In the genomic region with DNA sequence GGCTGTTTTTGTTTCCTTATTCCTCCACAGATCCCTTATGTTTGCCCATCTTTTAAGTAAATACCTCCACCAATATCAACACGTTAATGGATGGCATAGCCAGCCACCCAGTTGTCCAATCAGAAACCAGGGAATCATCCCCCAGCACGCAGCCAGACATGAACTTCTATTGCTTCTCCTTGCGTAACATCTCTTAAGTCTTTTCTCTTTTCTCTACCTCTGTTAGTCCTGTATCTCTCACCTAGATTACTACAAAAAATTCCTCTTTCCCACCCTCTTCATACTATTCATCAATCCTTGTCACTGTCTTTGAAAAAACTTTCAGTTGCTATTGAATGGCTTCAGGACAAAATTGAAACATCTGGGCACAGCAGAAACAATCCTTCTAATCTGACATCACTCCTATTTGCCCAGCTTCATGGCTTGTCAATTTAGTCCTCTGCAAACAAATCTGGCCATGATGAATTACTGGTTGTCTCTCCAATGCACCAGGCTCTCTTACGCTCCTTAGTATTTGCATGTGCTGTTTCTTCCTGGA, we compare ENCODE assay signal across 2 cellular contexts.
TF ChIP-seq lines count a peak whose summit lies in the region.

No MANE protein-coding gene starts in this region.

TF ChIP-seq in A549, 52 proteins besides CTCF, POLR2A, EP300 and RAD21 (continued from another document):
- TF ChIP-seq GATA3 (IDR thresholded peaks at IDR 0.05; ENCODE audit: borderline replicate concordance) = peak; percentile 91
- no peak for TF ChIP-seq NR3C1 (IDR thresholded peaks at IDR 0.05)
- no peak for TF ChIP-seq FOSL2 (IDR thresholded peaks at IDR 0.05)
- TF ChIP-seq FOSL2 (CRISPR knock-in tag; IDR thresholded peaks at IDR 0.05) = peak; percentile 47
- TF ChIP-seq MYC (IDR thresholded peaks at IDR 0.05; ENCODE audit: borderline replicate concordance, low read length) = no peak
- TF ChIP-seq JUNB (IDR thresholded peaks at IDR 0.05) = peak; percentile 60
- peak; percentile 87 to 94 for TF ChIP-seq CEBPB (IDR thresholded peaks at IDR 0.05)
- TF ChIP-seq, protein P1, sequence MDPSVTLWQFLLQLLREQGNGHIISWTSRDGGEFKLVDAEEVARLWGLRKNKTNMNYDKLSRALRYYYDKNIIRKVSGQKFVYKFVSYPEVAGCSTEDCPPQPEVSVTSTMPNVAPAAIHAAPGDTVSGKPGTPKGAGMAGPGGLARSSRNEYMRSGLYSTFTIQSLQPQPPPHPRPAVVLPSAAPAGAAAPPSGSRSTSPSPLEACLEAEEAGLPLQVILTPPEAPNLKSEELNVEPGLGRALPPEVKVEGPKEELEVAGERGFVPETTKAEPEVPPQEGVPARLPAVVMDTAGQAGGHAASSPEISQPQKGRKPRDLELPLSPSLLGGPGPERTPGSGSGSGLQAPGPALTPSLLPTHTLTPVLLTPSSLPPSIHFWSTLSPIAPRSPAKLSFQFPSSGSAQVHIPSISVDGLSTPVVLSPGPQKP (IDR thresholded peaks at IDR 0.05; ENCODE audit: low read depth, low read length) = no peak
- no peak for TF ChIP-seq SREBF2 (IDR thresholded peaks at IDR 0.05)
- peak; percentile 67 for TF ChIP-seq MAX (IDR thresholded peaks at IDR 0.05)
- peak; percentile 56; the same call in 1 of the 2 replicates for TF ChIP-seq HES2 (IDR thresholded peaks at IDR 0.05)

TF ChIP-seq in GM23338, 12 proteins besides CTCF, POLR2A, EP300 and RAD21 (continued from another document):
- TF ChIP-seq ZNF462 (CRISPR knock-in tag; IDR thresholded peaks at IDR 0.05) (no peak), EZH2 (IDR thresholded peaks at IDR 0.05; ENCODE audit: low read depth, unreplicated experiment) (no peak), EZH2phosphoT487 (IDR thresholded peaks at IDR 0.05; ENCODE audit: unreplicated experiment) (no peak), JUNB (IDR thresholded peaks at IDR 0.05; ENCODE audit: unreplicated experiment) (no peak), NANOG (IDR thresholded peaks at IDR 0.05; ENCODE audit: borderline replicate concordance) (no peak), POLR2AphosphoS5 (IDR thresholded peaks at IDR 0.05; ENCODE audit: low read depth) (no peak)
- TF ChIP-seq, protein P2, sequence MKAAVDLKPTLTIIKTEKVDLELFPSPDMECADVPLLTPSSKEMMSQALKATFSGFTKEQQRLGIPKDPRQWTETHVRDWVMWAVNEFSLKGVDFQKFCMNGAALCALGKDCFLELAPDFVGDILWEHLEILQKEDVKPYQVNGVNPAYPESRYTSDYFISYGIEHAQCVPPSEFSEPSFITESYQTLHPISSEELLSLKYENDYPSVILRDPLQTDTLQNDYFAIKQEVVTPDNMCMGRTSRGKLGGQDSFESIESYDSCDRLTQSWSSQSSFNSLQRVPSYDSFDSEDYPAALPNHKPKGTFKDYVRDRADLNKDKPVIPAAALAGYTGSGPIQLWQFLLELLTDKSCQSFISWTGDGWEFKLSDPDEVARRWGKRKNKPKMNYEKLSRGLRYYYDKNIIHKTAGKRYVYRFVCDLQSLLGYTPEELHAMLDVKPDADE (IDR thresholded peaks at IDR 0.05) = no peak
- TF ChIP-seq, protein P3, sequence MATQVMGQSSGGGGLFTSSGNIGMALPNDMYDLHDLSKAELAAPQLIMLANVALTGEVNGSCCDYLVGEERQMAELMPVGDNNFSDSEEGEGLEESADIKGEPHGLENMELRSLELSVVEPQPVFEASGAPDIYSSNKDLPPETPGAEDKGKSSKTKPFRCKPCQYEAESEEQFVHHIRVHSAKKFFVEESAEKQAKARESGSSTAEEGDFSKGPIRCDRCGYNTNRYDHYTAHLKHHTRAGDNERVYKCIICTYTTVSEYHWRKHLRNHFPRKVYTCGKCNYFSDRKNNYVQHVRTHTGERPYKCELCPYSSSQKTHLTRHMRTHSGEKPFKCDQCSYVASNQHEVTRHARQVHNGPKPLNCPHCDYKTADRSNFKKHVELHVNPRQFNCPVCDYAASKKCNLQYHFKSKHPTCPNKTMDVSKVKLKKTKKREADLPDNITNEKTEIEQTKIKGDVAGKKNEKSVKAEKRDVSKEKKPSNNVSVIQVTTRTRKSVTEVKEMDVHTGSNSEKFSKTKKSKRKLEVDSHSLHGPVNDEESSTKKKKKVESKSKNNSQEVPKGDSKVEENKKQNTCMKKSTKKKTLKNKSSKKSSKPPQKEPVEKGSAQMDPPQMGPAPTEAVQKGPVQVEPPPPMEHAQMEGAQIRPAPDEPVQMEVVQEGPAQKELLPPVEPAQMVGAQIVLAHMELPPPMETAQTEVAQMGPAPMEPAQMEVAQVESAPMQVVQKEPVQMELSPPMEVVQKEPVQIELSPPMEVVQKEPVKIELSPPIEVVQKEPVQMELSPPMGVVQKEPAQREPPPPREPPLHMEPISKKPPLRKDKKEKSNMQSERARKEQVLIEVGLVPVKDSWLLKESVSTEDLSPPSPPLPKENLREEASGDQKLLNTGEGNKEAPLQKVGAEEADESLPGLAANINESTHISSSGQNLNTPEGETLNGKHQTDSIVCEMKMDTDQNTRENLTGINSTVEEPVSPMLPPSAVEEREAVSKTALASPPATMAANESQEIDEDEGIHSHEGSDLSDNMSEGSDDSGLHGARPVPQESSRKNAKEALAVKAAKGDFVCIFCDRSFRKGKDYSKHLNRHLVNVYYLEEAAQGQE (IDR thresholded peaks at IDR 0.05; ENCODE audit: unreplicated experiment) = no peak
